In genomic region chr9:16986441-16987387, GRCh38 we compare ENCODE assay signal across 12 cellular contexts.
A peak's percentile ranks its signal among the peaks of the same experiment; 100 is the strongest.
DNase-seq lines count a peak whose midpoint lies in the region; ATAC-seq and TF ChIP-seq lines count a peak whose summit lies in the region.
"Had no signal": no experiment of that assay in that cellular context is flagged by ENCODE, and none has a peak within 500 bp of the region (broad histone marks: within the 10 kb centered on the region; RNA-seq: fewer than 3 reads in every experiment).

No MANE protein-coding gene starts in this region.

- no peak for ATAC-seq in GM19351 (IDR thresholded peaks at IDR 0.05; ENCODE audit: unreplicated experiment)
- ATAC-seq in HG03342 (IDR thresholded peaks at IDR 0.05; ENCODE audit: unreplicated experiment), result no peak
- ATAC-seq: naive thymus-derived CD8-positive, alpha-beta T cell had no signal

- no peak for TF ChIP-seq CTCF in fibroblast of pulmonary artery (IDR thresholded peaks at IDR 0.05; ENCODE audit: low read length, missing control alignments)
- TF ChIP-seq CTCF in retinal pigment epithelial cell (conservative IDR thresholded peaks at IDR 0.05; ENCODE audit: low read depth, low read length), result no peak

- H3K4me3 ChIP-seq in fibroblast of pulmonary artery (replicated peaks; ENCODE audit: low read depth, low read length) (no peak overlapping the region), retinal pigment epithelial cell (ENCODE audit: low read length) (no peak overlapping the region)

- DNase-seq in EH (ENCODE audit: low read depth), result peak; percentile 67
- DNase-seq in SW480 (ENCODE audit: low spot score), result peak; percentile 79
- DNase-seq in fibroblast of pulmonary artery (ENCODE audit: low read depth), result peak; percentile 47
- DNase-seq in retinal pigment epithelial cell (ENCODE audit: low read depth), result peak; percentile 48
- no peak for DNase-seq in activated CD8-positive, alpha-beta memory T cell treated with anti-CD3 and anti-CD28 coated beads, Interleukin-2, amount 50 U/mL, for 48 hours
- no peak for DNase-seq in stimulated activated CD8-positive, alpha-beta memory T cell treated with anti-CD3 and anti-CD28 coated beads, Interleukin-4, amount 100 ng/mL, for 48 hours
- DNase-seq: activated CD4-positive, alpha-beta T cell treated with anti-CD3 and anti-CD28 coated beads, Interleukin-2, amount 10 ng/mL, durations not matched to agents 7 days and 5 days; naive thymus-derived CD8-positive, alpha-beta T cell; NCI-H187 treated with DMSO at 0.1 percent for 48 hours; stimulated activated CD4-positive, alpha-beta T cell treated with anti-CD3 and anti-CD28 coated beads, Interleukin-2, amount 100 ng/mL, for 24 hours had no signal

Comparison
In these comparisons a context has a peak if more than half of its experiments do, and no peak if none do; other contexts are left out.
1. DNase-seq: peak in EH (single experiment), SW480 (single experiment), fibroblast of pulmonary artery (single experiment) and retinal pigment epithelial cell (single experiment); none in activated CD8-positive, alpha-beta memory T cell treated with anti-CD3 and anti-CD28 coated beads, Interleukin-2, amount 50 U/mL, for 48 hours (single experiment) and stimulated activated CD8-positive, alpha-beta memory T cell treated with anti-CD3 and anti-CD28 coated beads, Interleukin-4, amount 100 ng/mL, for 48 hours (single experiment).